Comparison of ENCODE assay signal across 18 cellular contexts in genomic region chr2:45284621-45284995, GRCh38.
DNase-seq lines count a peak whose midpoint lies in the region; ATAC-seq and TF ChIP-seq lines count a peak whose summit lies in the region.
"Had no signal": no experiment of that assay in that cellular context is flagged by ENCODE, and none has a peak within 500 bp of the region (broad histone marks: within the 10 kb centered on the region; RNA-seq: fewer than 3 reads in every experiment).

No MANE protein-coding gene starts in this region.

- in situ Hi-C loops in mammary epithelial cell (cut with MboI; ENCODE audit: low sequenced_read_pairs in 2 of 2) (no loop called here), GM13976 (cut with MboI; ENCODE audit: low sequenced_read_pairs, unreplicated experiment) (no loop called here)

- no peaks in the 10 kb centered on the region for H3K36me3 Mint-ChIP-seq in osteocyte (ENCODE audit: unreplicated experiment)
- H3K36me3 Mint-ChIP-seq: CD8-positive, alpha-beta T cell; IgD-negative memory B cell had no signal

- H3K9me2 ChIP-seq in PC-9 (ENCODE audit: insufficient read depth): no peaks in the 10 kb centered on the region

- no peaks in the 10 kb centered on the region for H3K27me3 ChIP-seq in ACC112 (ENCODE audit: insufficient read depth, low read length)
- H3K27me3 ChIP-seq in PC-9 (ENCODE audit: insufficient read depth, low read depth): no peaks in the 10 kb centered on the region
- H3K27me3 ChIP-seq in mammary epithelial cell (ENCODE audit: insufficient read depth, low read length): no peaks in the 10 kb centered on the region
- H3K27me3 ChIP-seq: BE2C had no signal

- peak overlapping the region; percentile 51 for H3K4me2 ChIP-seq in PC-9
- H3K4me2 ChIP-seq in mammary epithelial cell (ENCODE audit: insufficient read depth, low read depth, low read length): peak overlapping the region; percentile 13
- H3K4me2 ChIP-seq: GM23338 had no signal

- H3F3A ChIP-seq in PC-9 (ENCODE audit: insufficient read depth, low read depth): peaks cover 44% of the 10 kb centered on the region

- 74% methylated on average over 2 of the region's 2 CpGs for WGBS in mammary epithelial cell (ENCODE audit: low coverage, missing lambda C conversion rate)

- H3K4me1 Mint-ChIP-seq in osteocyte (ENCODE audit: unreplicated experiment): peaks cover 51% of the 10 kb centered on the region
- H3K4me1 Mint-ChIP-seq: GM23338 had no signal

- no peak for TF ChIP-seq CTCF in PC-9 (conservative IDR thresholded peaks at IDR 0.05)
- TF ChIP-seq CTCF in mammary epithelial cell (conservative IDR thresholded peaks at IDR 0.05 in 1 of 2, IDR thresholded peaks at IDR 0.05 in 1 of 2; ENCODE audit: extremely low read depth in 1 of 2, insufficient read depth in 1 of 2, low read depth in 1 of 2, low read length in 2 of 2): no peak
- no peak for TF ChIP-seq CTCF in osteocyte (IDR thresholded peaks at IDR 0.05)
- no peak for TF ChIP-seq CTCF in GM13976 (IDR thresholded peaks at IDR 0.05; ENCODE audit: borderline replicate concordance, control extremely low read depth, extremely low read depth, insufficient read depth, missing control alignments)

- ATAC-seq in HG03571 (IDR thresholded peaks at IDR 0.05; ENCODE audit: unreplicated experiment): no peak
- ATAC-seq in GM18870 (IDR thresholded peaks at IDR 0.05; ENCODE audit: unreplicated experiment): no peak
- ATAC-seq: CD8-positive, alpha-beta T cell; GM23338 had no signal

- no peak overlapping the region for H3K4me3 Mint-ChIP-seq in osteocyte (ENCODE audit: unreplicated experiment)
- H3K4me3 Mint-ChIP-seq: CD8-positive, alpha-beta T cell; GM23338; IgD-negative memory B cell had no signal

- H3K9me3 Mint-ChIP-seq in osteocyte (ENCODE audit: unreplicated experiment): no peaks in the 10 kb centered on the region
- H3K9me3 Mint-ChIP-seq: CD8-positive, alpha-beta T cell; IgD-negative memory B cell had no signal

- no peaks in the 10 kb centered on the region for H3K27me3 Mint-ChIP-seq in osteocyte (ENCODE audit: unreplicated experiment)

- H3K9ac ChIP-seq in mammary epithelial cell (ENCODE audit: insufficient read depth, low read length): no peak overlapping the region

- CTCF ChIA-PET in PC-9 (lab: Charles Lee) (no interaction called here), mammary epithelial cell (lab: Charles Lee; ENCODE audit: low non-redundant PET) (no interaction called here)

- H3K79me2 ChIP-seq in ACC112 (ENCODE audit: control insufficient read depth, insufficient read depth, low read length, unreplicated experiment) (no peaks in the 10 kb centered on the region), PC-9 (ENCODE audit: low read depth) (no peaks in the 10 kb centered on the region), mammary epithelial cell (ENCODE audit: insufficient read depth, low read length) (no peaks in the 10 kb centered on the region)

- H3K36me3 ChIP-seq in ACC112 (ENCODE audit: insufficient read depth, low read length) (0 out of 2 replicates have a peak, but pooled peaks cover 6% of the 10 kb centered on the region), PC-9 (ENCODE audit: low read depth) (no peaks in the 10 kb centered on the region), mammary epithelial cell (ENCODE audit: insufficient read depth, low read length) (no peaks in the 10 kb centered on the region)
- H3K36me3 ChIP-seq: BE2C had no signal

- dilution Hi-C loops in mammary epithelial cell (cut with HindIII; ENCODE audit: low sequenced_read_pairs): no loop called here

- H3K27ac ChIP-seq in ACC112 (ENCODE audit: low read depth, low read length) (peak overlapping the region; percentile 86), PC-9 (peak overlapping the region; percentile 94), mammary epithelial cell (ENCODE audit: insufficient read depth, low read depth, low read length) (peak overlapping the region; percentile 39)
- H3K27ac ChIP-seq: C4-2B had no signal

- POLR2A ChIA-PET in PC-9 (lab: Charles Lee; ENCODE audit: unreplicated experiment): interaction anchor here (0.5 kb wide), 1 partner anchor 141 kb away, joined by 3 read pairs; no protein-coding TSS in a partner anchor

- intact Hi-C loops in PC-9 (cut with micrococcal nuclease; ENCODE audit: unreplicated experiment) (loop anchor here (1.0 kb wide), 1 partner anchor 106 kb away; no protein-coding TSS in a partner anchor), mammary epithelial cell (cut with micrococcal nuclease) (no loop called here)

- H3K9me3 ChIP-seq in PC-9 (ENCODE audit: insufficient read depth, low read depth): peaks cover 10% of the 10 kb centered on the region
- no peaks in the 10 kb centered on the region for H3K9me3 ChIP-seq in mammary epithelial cell (replicated peaks; ENCODE audit: insufficient read depth, low read length)

- BruUV-seq in PC-9 (replicated peaks; lab: Mats Ljungman, UMichigan): no TSS peak
- no TSS peak for BruUV-seq in mammary epithelial cell (replicated peaks; lab: Mats Ljungman, UMichigan)

- H3K4me1 ChIP-seq in ACC112 (ENCODE audit: control insufficient read depth, insufficient read depth, low read length, unreplicated experiment): peaks cover 50% of the 10 kb centered on the region
- H3K4me1 ChIP-seq in PC-9 (replicated peaks; ENCODE audit: insufficient read depth): peaks cover 64% of the 10 kb centered on the region
- H3K4me1 ChIP-seq in mammary epithelial cell (ENCODE audit: insufficient read depth, low read length): peaks cover 20% of the 10 kb centered on the region

- DNase-seq in PC-9 (no peak), mammary epithelial cell (no peak), osteocyte (ENCODE audit: extremely low spot score, unreplicated experiment) (no peak), cerebellar nuclear complex (lab: John Stamatoyannopoulos, UW) (no peak), GM13976 (ENCODE audit: low spot score) (no peak)
- DNase-seq: BE2C; CD8-positive, alpha-beta T cell; COR-L47; DMS153; DMS79 treated with DMSO at 0.1 percent for 48 hours; EL; H7 had no signal

- H4K20me1 ChIP-seq in PC-9 (ENCODE audit: insufficient read depth): no peaks in the 10 kb centered on the region
- no peaks in the 10 kb centered on the region for H4K20me1 ChIP-seq in mammary epithelial cell (ENCODE audit: insufficient read depth, low read length)

- no peak overlapping the region for H3K4me3 ChIP-seq in ACC112 (ENCODE audit: low read depth, low read length)
- peak overlapping the region; percentile 10 for H3K4me3 ChIP-seq in PC-9
- H3K4me3 ChIP-seq in mammary epithelial cell (replicated peaks in 1 of 3; ENCODE audit: insufficient read depth in 1 of 3, low read depth in 2 of 3, low read length in 3 of 3): no peak overlapping the region
- H3K4me3 ChIP-seq: GM23338 had no signal

- peak overlapping the region; percentile 94 for H3K27ac Mint-ChIP-seq in osteocyte (ENCODE audit: unreplicated experiment)
- H3K27ac Mint-ChIP-seq: CD8-positive, alpha-beta T cell; GM23338; IgD-negative memory B cell had no signal

- H2AFZ ChIP-seq in ACC112 (ENCODE audit: low read length, unreplicated experiment): no peak overlapping the region
- no peak overlapping the region for H2AFZ ChIP-seq in PC-9
- H2AFZ ChIP-seq in mammary epithelial cell (ENCODE audit: low read depth, low read length): no peak overlapping the region
- H2AFZ ChIP-seq: GM23338 had no signal

Comparison
In these comparisons a context has a peak if more than half of its experiments do, and no peak if none do; other contexts are left out.
1. H3K27ac ChIP-seq: peak in every context shown above with its lines; median percentile 94 in PC-9; 86 in ACC112; 39 in mammary epithelial cell.